ENCODE assay signal across 8 cellular contexts in the genomic region with DNA sequence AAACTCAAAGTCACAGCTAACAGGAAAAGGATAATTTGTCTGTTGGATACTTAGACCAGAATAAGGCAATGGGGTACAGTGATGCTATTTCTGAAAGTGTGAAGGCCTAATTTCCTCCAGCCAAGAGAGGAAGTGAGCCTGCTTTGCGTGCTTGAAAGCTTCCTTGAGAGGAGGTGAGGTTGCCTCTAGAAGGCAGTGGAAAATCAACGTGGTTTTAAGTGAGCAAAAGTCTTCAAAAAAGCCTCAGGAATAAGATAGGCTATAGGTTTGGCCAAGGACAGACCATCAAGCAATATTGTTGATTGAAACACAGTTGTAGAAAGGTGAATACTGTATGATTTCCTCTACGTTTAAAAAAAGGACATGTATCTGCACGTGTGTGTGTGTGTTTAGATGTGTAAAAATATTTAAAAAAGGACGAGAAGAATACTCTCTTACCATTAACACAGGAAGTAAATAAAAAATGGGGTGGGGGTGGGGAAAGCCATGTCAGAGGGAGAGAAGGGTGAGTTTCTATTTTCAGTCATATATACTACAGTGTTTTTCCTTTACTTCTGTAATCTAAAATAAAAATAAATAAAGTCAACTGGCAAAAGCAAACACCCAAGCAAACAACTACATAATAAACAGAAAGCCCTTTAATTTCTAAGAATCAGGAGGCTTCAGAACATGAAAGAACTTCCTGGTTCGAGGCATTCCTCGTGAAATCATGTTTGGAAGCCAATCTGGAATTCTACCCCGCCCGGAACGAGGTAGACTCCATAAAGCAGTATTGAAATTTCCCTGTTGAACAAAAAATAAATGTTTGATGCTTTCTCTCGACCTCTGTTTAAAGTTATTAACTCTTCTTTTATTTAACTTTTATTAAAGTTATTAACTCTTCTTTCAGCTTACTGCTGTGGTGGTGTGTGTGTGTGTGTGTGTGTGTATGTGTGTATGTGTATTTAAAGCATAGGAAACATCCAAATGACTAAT.
DNase-seq lines count a peak whose midpoint lies in the region; ATAC-seq and TF ChIP-seq lines count a peak whose summit lies in the region.

No MANE protein-coding gene starts in this region.

- 45 to 52% (median 51%) methylated on average over 11 of the region's 11 CpGs for WGBS in heart left ventricle, 4 donors

- peaks cover 0 to 29% (median 7%) of the 10 kb centered on the region in 12 donors for H3K4me1 ChIP-seq in heart left ventricle

- intact Hi-C loops in heart left ventricle (cut with DNase I) = loop anchor here in 1 of 10 donors (10.0 kb wide), 1 partner anchor 73 kb away; no protein-coding TSS in a partner anchor

- peak overlapping the region; percentile 88 for H3K27ac ChIP-seq in VCaP
- peak overlapping the region in 10 of 12 donors; percentile 3 to 71 (median 32) for H3K27ac ChIP-seq in heart left ventricle

- H3K4me3 ChIP-seq in heart left ventricle (no peak overlapping the region), H7 (ENCODE audit: insufficient read depth, low read depth, low read length) (no peak overlapping the region)

- H3K27me3 ChIP-seq in heart left ventricle (no peaks in the 10 kb centered on the region), H7 (ENCODE audit: control insufficient read depth, insufficient read depth, low read length) (no peaks in the 10 kb centered on the region)

- ATAC-seq in GM19328 (IDR thresholded peaks at IDR 0.05; ENCODE audit: unreplicated experiment) (peak; percentile 68), HG03439 (IDR thresholded peaks at IDR 0.05; ENCODE audit: unreplicated experiment) (peak; percentile 79), heart left ventricle (peak in 3 of 4 donors; percentile 37 to 60 (median 38))

- TF ChIP-seq POLR2A in heart left ventricle (IDR thresholded peaks at IDR 0.05) = no peak

- H3K36me3 ChIP-seq in heart left ventricle (no peaks in the 10 kb centered on the region), H7 (replicated peaks; ENCODE audit: control insufficient read depth, insufficient read depth, low read length) (no peaks in the 10 kb centered on the region)

- TF ChIP-seq CTCF in VCaP (conservative IDR thresholded peaks at IDR 0.05) = no peak
- TF ChIP-seq CTCF in heart left ventricle (IDR thresholded peaks at IDR 0.05) = no peak

- H3K9me3 ChIP-seq in heart left ventricle = no peaks in the 10 kb centered on the region

- DNase-seq in CD1c-positive myeloid dendritic cell (ENCODE audit: extremely low spot score) = peak; percentile 85
- DNase-seq in heart left ventricle = no peak
- peak; percentile 49 for DNase-seq in stimulated activated CD8-positive, alpha-beta memory T cell treated with anti-CD3 and anti-CD28 coated beads, Interleukin-4, amount 100 ng/mL, for 48 hours
- DNase-seq in foreskin melanocyte = no peak
- DNase-seq in H7 = no peak

Comparison
In these comparisons a context has a peak if more than half of its experiments do, and no peak if none do; other contexts are left out.
1. DNase-seq: peak in CD1c-positive myeloid dendritic cell (single experiment) and stimulated activated CD8-positive, alpha-beta memory T cell treated with anti-CD3 and anti-CD28 coated beads, Interleukin-4, amount 100 ng/mL, for 48 hours (single experiment); none in heart left ventricle (0 of 5), foreskin melanocyte (single experiment) and H7 (single experiment).
2. Peak in every context shown above with its lines, with median percentiles within 50 percentile points of each other: ATAC-seq.